In the genomic region with DNA sequence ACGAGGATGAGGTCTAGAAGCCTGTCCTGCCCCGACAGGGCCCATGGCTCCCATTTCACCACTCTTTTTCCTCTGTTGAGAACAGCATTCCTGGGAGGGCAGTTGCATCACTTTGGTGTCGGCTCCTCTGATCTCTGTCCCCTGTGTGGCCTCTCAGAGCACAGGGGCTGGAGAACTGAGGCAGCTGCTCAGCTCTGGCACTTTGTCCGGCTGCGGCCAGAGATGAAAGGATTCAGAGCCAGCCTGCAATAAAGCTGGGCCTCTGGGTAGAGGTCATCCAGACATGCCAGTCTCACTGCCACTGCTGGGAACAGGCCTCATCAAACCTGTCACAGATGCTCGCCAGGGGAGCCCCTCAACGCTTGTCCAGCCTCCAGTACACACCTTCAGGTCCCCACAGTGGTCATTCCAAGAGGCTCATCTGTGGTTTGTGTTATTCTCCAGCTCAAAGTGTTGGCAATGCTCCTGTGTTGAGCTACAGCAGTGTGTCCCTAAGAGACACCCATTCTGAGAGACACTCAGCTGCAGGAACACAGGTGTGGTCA, we compare ENCODE assay signal across 17 cellular contexts. TPM values are rescaled to one million over a fixed set of nuclear protein-coding genes. Genes with fewer than 3 reads are reported as not detected.
A peak's percentile ranks its signal among the peaks of the same experiment; 100 is the strongest.
DNase-seq lines count a peak whose midpoint lies in the region; ATAC-seq, FAIRE-seq and TF ChIP-seq lines count a peak whose summit lies in the region.
"Had no signal": no experiment of that assay in that cellular context is flagged by ENCODE, and none has a peak within 500 bp of the region (broad histone marks: within the 10 kb centered on the region; RNA-seq: fewer than 3 reads in every experiment).

No MANE protein-coding gene starts in this region.

- POLR2A ChIA-PET in A549 (lab: Yijun Ruan, JAX) = interaction anchor here (2.2 kb wide), 1 partner anchor 12 kb away, joined by 9 read pairs; the partner anchor contains the start of gene ROCK2

- no peak overlapping the region for H3K4me2 ChIP-seq in A549

- TF ChIP-seq CTCF in A549 (IDR thresholded peaks at IDR 0.05) = no peak
- TF ChIP-seq CTCF in mucosa of descending colon (IDR thresholded peaks at IDR 0.05) = no peak

- 88% methylated on average over 7 of the region's 7 CpGs for WGBS in A549 (ENCODE audit: missing lambda C conversion rate)
- WGBS in right cardiac atrium = 79% methylated on average over 7 of the region's 7 CpGs

- CTCF ChIA-PET in A549 (lab: Yijun Ruan, JAX) = interaction anchor here (0.6 to 2.6 kb wide), 6 partner anchors 11 to 123 kb away, joined by 3 to 11 read pairs (median 3); partner anchors contain the start of gene ROCK2

- H3K27ac ChIP-seq in A549 (peak overlapping the region in 1 of 2 experiments; percentile 52; a peak in 3 of 6 replicates), right cardiac atrium (ENCODE audit: low read length) (no peak overlapping the region)

- no peak for TF ChIP-seq EP300 in A549 (IDR thresholded peaks at IDR 0.05)

- H3K9me3 ChIP-seq in A549 = no peaks in the 10 kb centered on the region
- H3K9me3 ChIP-seq in right cardiac atrium (ENCODE audit: control insufficient read depth, low read length) = no peaks in the 10 kb centered on the region
- no peaks in the 10 kb centered on the region for H3K9me3 ChIP-seq in mucosa of descending colon

- peak; percentile 32 to 40; a peak in 4 of 6 replicates for ATAC-seq in A549
- peak; percentile 45 to 54 for ATAC-seq in right cardiac atrium
- ATAC-seq in mucosa of descending colon = peak; percentile 67
- ATAC-seq: activated CD4-positive, CD25-positive, alpha-beta regulatory T cell treated with anti-CD3 and anti-CD28 coated beads, Interleukin-2, amount 50 U/mL, for 24 hours; effector memory CD8-positive, alpha-beta T cell had no signal

- H3K36me3 ChIP-seq in mucosa of descending colon (ENCODE audit: low read depth) = no peaks in the 10 kb centered on the region

- no peak for TF ChIP-seq POLR2A in A549 (IDR thresholded peaks at IDR 0.05; ENCODE audit: low read length)

- H3K4me3 ChIP-seq in A549 (no peak overlapping the region), right cardiac atrium (ENCODE audit: low read length) (no peak overlapping the region), mucosa of descending colon (no peak overlapping the region)

- H3K4me1 ChIP-seq in A549 (0 out of 3 replicates have a peak, but pooled peaks cover 5% of the 10 kb centered on the region), right cardiac atrium (ENCODE audit: control insufficient read depth, insufficient read depth, low read length) (peaks cover 4% of the 10 kb centered on the region), mucosa of descending colon (ENCODE audit: low read depth) (no peaks in the 10 kb centered on the region)

- intact Hi-C loops in right cardiac atrium (cut with DNase I) = no loop called here
- intact Hi-C loops in mucosa of descending colon (cut with DNase I, micrococcal nuclease) = no loop called here

- no peak for DNase-seq in A549 (ENCODE audit: low read depth in 1 of 2, low spot score in 1 of 2)
- peak; percentile 99 for DNase-seq in SW480 (ENCODE audit: low spot score)
- no peak for DNase-seq in right cardiac atrium
- DNase-seq in mucosa of descending colon = peak in 2 of 3 donors; percentile 31 to 50
- no peak for DNase-seq in NCI-H1694 treated with DMSO at 0.1 percent for 48 hours (lab: John Stamatoyannopoulos, UW)
- no peak for DNase-seq in COLO668 (lab: John Stamatoyannopoulos, UW; ENCODE audit: unreplicated experiment)
- DNase-seq in OCI-M2 (lab: John Stamatoyannopoulos, UW; ENCODE audit: unreplicated experiment) = no peak
- DNase-seq in T-helper 1 cell = no peak
- DNase-seq: amygdala; CD8-positive, alpha-beta memory T cell; cerebellar nuclear complex; effector memory CD8-positive, alpha-beta T cell; left cardiac atrium; NCI-H2029 treated with DMSO at 0.1 percent for 48 hours; NCI-H446 treated with DMSO at 0.1 percent for 48 hours; T-helper 9 cell had no signal

- no peaks in the 10 kb centered on the region for H3K27me3 ChIP-seq in right cardiac atrium (ENCODE audit: control insufficient read depth, insufficient read depth)

- no peak for TF ChIP-seq RAD21 in A549 (conservative IDR thresholded peaks at IDR 0.05 in 1 of 2, IDR thresholded peaks at IDR 0.05 in 1 of 2)

- FAIRE-seq in A549 (lab: Jason Lieb, UNC) = no peak

TF ChIP-seq in A549, 52 proteins besides CTCF, POLR2A, EP300 and RAD21:
- no peak for TF ChIP-seq NR3C1 (IDR thresholded peaks at IDR 0.05)
- TF ChIP-seq, protein P1, sequence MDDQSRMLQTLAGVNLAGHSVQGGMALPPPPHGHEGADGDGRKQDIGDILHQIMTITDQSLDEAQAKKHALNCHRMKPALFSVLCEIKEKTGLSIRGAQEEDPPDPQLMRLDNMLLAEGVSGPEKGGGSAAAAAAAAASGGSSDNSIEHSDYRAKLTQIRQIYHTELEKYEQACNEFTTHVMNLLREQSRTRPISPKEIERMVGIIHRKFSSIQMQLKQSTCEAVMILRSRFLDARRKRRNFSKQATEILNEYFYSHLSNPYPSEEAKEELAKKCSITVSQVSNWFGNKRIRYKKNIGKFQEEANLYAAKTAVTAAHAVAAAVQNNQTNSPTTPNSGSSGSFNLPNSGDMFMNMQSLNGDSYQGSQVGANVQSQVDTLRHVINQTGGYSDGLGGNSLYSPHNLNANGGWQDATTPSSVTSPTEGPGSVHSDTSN (IDR thresholded peaks at IDR 0.05) = no peak
- no peak for TF ChIP-seq RNF2 (IDR thresholded peaks at IDR 0.05; ENCODE audit: borderline replicate concordance, low read depth)
- TF ChIP-seq EHMT2 (IDR thresholded peaks at IDR 0.05; ENCODE audit: low read depth) = no peak
- TF ChIP-seq CEBPB (IDR thresholded peaks at IDR 0.05) = no peak
- TF ChIP-seq BCL3 (IDR thresholded peaks at IDR 0.05) = no peak
- no peak for TF ChIP-seq NFE2L2 (conservative IDR thresholded peaks at IDR 0.05; ENCODE audit: low read length)
- TF ChIP-seq ZC3H11A (IDR thresholded peaks at IDR 0.05) = no peak
- no peak for TF ChIP-seq EHF (CRISPR knock-in tag; IDR thresholded peaks at IDR 0.05)
- TF ChIP-seq ZFP36 (IDR thresholded peaks at IDR 0.05; ENCODE audit: borderline replicate concordance, partially characterized antibody) = no peak
- TF ChIP-seq HOXB13 (CRISPR knock-in tag; IDR thresholded peaks at IDR 0.05; ENCODE audit: low read depth) = no peak

RNA-seq across cellular contexts. Expression of gene ROCK2, which starts 13.1 kb away (rescaled TPM):
- 33.4 and 38.7 TPM in 2 replicates for polyA plus RNA-seq in A549 (2011; rRNA removed)
- polyA plus RNA-seq in A549 (2012; cell fraction: cytosol; rRNA removed) = 5.9 and 6.5 TPM in 2 replicates
- polyA plus RNA-seq in A549 (2012; cell fraction: nucleus; rRNA removed) = 4.2 and 6.9 TPM in 2 replicates
- 34.0 to 38.0 TPM (median 36.4 TPM) in 3 replicates for polyA plus RNA-seq in A549 (2017; fragmentation: RNase III; extraction: RNeasy Plus Mini Kit Qiagen cat#74134 plus additional on column Dnase treatment)
- polyA minus RNA-seq in A549 (2011; rRNA and poly(A)+ RNA removed) = 28.9 and 30.0 TPM in 2 replicates
- total RNA-seq in right cardiac atrium = 10 to 100 TPM; 40.2 to 60.7 (median 40.9) TPM
- polyA plus RNA-seq in right cardiac atrium = 10.0 TPM
- 10 to 100 TPM; 67.7 to 77.8 (median 71.0) TPM for total RNA-seq in mucosa of descending colon

Comparison
In these comparisons a context has a peak if more than half of its experiments do, and no peak if none do; other contexts are left out.
1. DNase-seq: peak in SW480 (single experiment) and mucosa of descending colon (2 of 3); none in A549 (0 of 2), right cardiac atrium (0 of 3), NCI-H1694 treated with DMSO at 0.1 percent for 48 hours (single experiment), COLO668 (single experiment), OCI-M2 (single experiment) and T-helper 1 cell (0 of 5).
2. Peak in every context shown above with its lines, with median percentiles within 50 percentile points of each other: ATAC-seq.